ENCODE assay signal across 19 cellular contexts in genomic region chr6:137265574-137265973, GRCh38. TPM values are rescaled to one million over a fixed set of nuclear protein-coding genes. Genes with fewer than 3 reads are reported as not detected.
A peak's percentile ranks its signal among the peaks of the same experiment; 100 is the strongest.
DNase-seq lines count a peak whose midpoint lies in the region; ATAC-seq and TF ChIP-seq lines count a peak whose summit lies in the region.
"Had no signal": no experiment of that assay in that cellular context is flagged by ENCODE, and none has a peak within 500 bp of the region (broad histone marks: within the 10 kb centered on the region; RNA-seq: fewer than 3 reads in every experiment).

No MANE protein-coding gene starts in this region.

- intact Hi-C loops in left ventricle myocardium inferior (cut with micrococcal nuclease), result no loop called here
- intact Hi-C loops in right cardiac atrium (cut with DNase I), result loop anchor here in 3 of 4 donors (10.0 kb wide), 3 partner anchors 51 to 379 kb away; partner anchors contain the start of gene IFNGR1 (in 1 of the 3)

- peaks cover 37% of the 10 kb centered on the region for H3K4me1 ChIP-seq in left ventricle myocardium inferior
- peaks cover 7% of the 10 kb centered on the region for H3K4me1 ChIP-seq in right cardiac atrium (ENCODE audit: control insufficient read depth, insufficient read depth, low read length)
- H3K4me1 ChIP-seq in Karpas-422 (ENCODE audit: low read length), result peaks cover 27% of the 10 kb centered on the region

- no peak overlapping the region for H2AFZ ChIP-seq in Karpas-422 (ENCODE audit: low read length)

- peak overlapping the region; percentile 53 for H3K27ac ChIP-seq in left ventricle myocardium inferior (replicated peaks)
- H3K27ac ChIP-seq in right cardiac atrium (ENCODE audit: low read length), result no peak overlapping the region
- no peak overlapping the region for H3K27ac ChIP-seq in Karpas-422 (ENCODE audit: low read length)
- H3K27ac ChIP-seq: BLaER1, KMS-11 had no signal

- H3K27me3 ChIP-seq in left ventricle myocardium inferior (ENCODE audit: low read depth), result no peaks in the 10 kb centered on the region
- no peaks in the 10 kb centered on the region for H3K27me3 ChIP-seq in right cardiac atrium (ENCODE audit: control insufficient read depth, insufficient read depth)
- H3K27me3 ChIP-seq in Karpas-422 (ENCODE audit: low read length), result no peaks in the 10 kb centered on the region
- H3K27me3 ChIP-seq: BLaER1 had no signal

- H3K4me3 ChIP-seq in left ventricle myocardium inferior (no peak overlapping the region), right cardiac atrium (ENCODE audit: low read length) (no peak overlapping the region), Karpas-422 (ENCODE audit: low read length) (no peak overlapping the region)
- H3K4me3 ChIP-seq: A549, BLaER1 had no signal

- no peak for TF ChIP-seq CTCF in left ventricle myocardium inferior (IDR thresholded peaks at IDR 0.05; ENCODE audit: borderline replicate concordance)

- H3K9ac ChIP-seq in Karpas-422 (ENCODE audit: low read length), result no peak overlapping the region
- H3K9ac ChIP-seq: BLaER1, KMS-11 had no signal

- DNase-seq in left ventricle myocardium inferior (no peak), right cardiac atrium (no peak), NCI-H524 treated with DMSO at 0.1 percent for 48 hours (lab: John Stamatoyannopoulos, UW) (peak; percentile 86), Karpas-422 (no peak)
- DNase-seq in stimulated activated CD4-positive, alpha-beta T cell treated with anti-CD3 and anti-CD28 coated beads, Interleukin-1b, Interleukin-23, amount 100 ng/mL, for 48 hours, result no peak
- DNase-seq: CD4-positive, alpha-beta memory T cell; DND-41; NCI-H1417 treated with DMSO at 0.1 percent for 48 hours; NCI-H187 treated with DMSO at 0.1 percent for 48 hours; NCI-H748 treated with DMSO at 0.1 percent for 48 hours; OCI-M1; RPMI8226; SIG-M5 had no signal

- H4K20me1 ChIP-seq in Karpas-422 (ENCODE audit: insufficient read depth, low read depth, low read length), result no peaks in the 10 kb centered on the region
- H4K20me1 ChIP-seq: BLaER1 had no signal

- H3K79me2 ChIP-seq in Karpas-422 (ENCODE audit: low read length), result no peaks in the 10 kb centered on the region

- ATAC-seq in right cardiac atrium (no peak), esophagus mucosa (peak; percentile 68), HG03378 (IDR thresholded peaks at IDR 0.05; ENCODE audit: unreplicated experiment) (no peak)
- ATAC-seq: A549, HepG2 had no signal

- H3K9me2 ChIP-seq in Karpas-422 (replicated peaks; ENCODE audit: insufficient read depth, low read length), result no peaks in the 10 kb centered on the region

- H3K9me3 ChIP-seq in left ventricle myocardium inferior (replicated peaks) (peaks cover 5% of the 10 kb centered on the region), right cardiac atrium (ENCODE audit: control insufficient read depth, low read length) (no peaks in the 10 kb centered on the region), Karpas-422 (ENCODE audit: low read length) (no peaks in the 10 kb centered on the region)

- no peak overlapping the region for H3K4me2 ChIP-seq in Karpas-422 (ENCODE audit: low read depth, low read length, poor library complexity, severe bottlenecking)
- H3K4me2 ChIP-seq: A549, BLaER1, KMS-11 had no signal

- H3K36me3 ChIP-seq in left ventricle myocardium inferior (no peaks in the 10 kb centered on the region), Karpas-422 (ENCODE audit: insufficient read depth, low read length) (no peaks in the 10 kb centered on the region)
- H3K36me3 ChIP-seq: BLaER1 had no signal

- WGBS in right cardiac atrium, result 28% methylated on average over 4 of the region's 4 CpGs

RNA-seq across cellular contexts. Expression of gene IFNGR1, which starts 46.4 kb away (rescaled TPM):
- total RNA-seq in left ventricle myocardium inferior (97.6 TPM), right cardiac atrium (100 to 1,000 TPM; 115 to 157 (median 141) TPM), esophagus mucosa (53.5 TPM)
- 125 TPM for polyA plus RNA-seq in right cardiac atrium
- 36.0 and 76.9 TPM in 2 replicates for total RNA-seq in Karpas-422 (2014; rRNA removed; shearing (Covaris generic); ENCODE audit: low replicate concordance)
